In genomic region chr14:77238356-77238755, GRCh38 we compare ENCODE assay signal across 30 cellular contexts. TPM values are rescaled to one million over a fixed set of nuclear protein-coding genes. Genes with fewer than 3 reads are reported as not detected.
"Had no signal": no experiment of that assay in that cellular context is flagged by ENCODE, and none has a peak within 500 bp of the region (broad histone marks: within the 10 kb centered on the region; RNA-seq: fewer than 3 reads in every experiment).

No MANE protein-coding gene starts in this region.

- H3K4me2 ChIP-seq: neural progenitor cell, smooth muscle cell had no signal

- H3K27ac Mint-ChIP-seq: effector memory CD8-positive, alpha-beta T cell; memory B cell; naive thymus-derived CD4-positive, alpha-beta T cell; nephron; neural progenitor cell; stimulated activated effector memory CD8-positive, alpha-beta T cell treated with anti-CD3 and anti-CD28 coated beads, Interleukin-12 subunit alpha, Interleukin-12 subunit beta, amount 100 ng/mL, for 72 hours; type B pancreatic cell had no signal

- H3K36me3 Mint-ChIP-seq: memory B cell; naive thymus-derived CD4-positive, alpha-beta T cell; neural progenitor cell; stimulated activated effector memory CD8-positive, alpha-beta T cell treated with anti-CD3 and anti-CD28 coated beads, Interleukin-12 subunit alpha, Interleukin-12 subunit beta, amount 100 ng/mL, for 72 hours; type B pancreatic cell had no signal

- DNase-seq: cortex of kidney; effector memory CD8-positive, alpha-beta T cell; erythroblast; esophagus squamous epithelium; foreskin melanocyte; left ventricle myocardium superior; lower lobe of right lung; mucosa of descending colon; naive thymus-derived CD4-positive, alpha-beta T cell; stimulated activated CD4-positive, alpha-beta T cell treated with anti-CD3 and anti-CD28 coated beads, Interleukin-12 subunit alpha, Interleukin-12 subunit beta, amount 100 ng/mL, for 4 hours; stimulated activated CD4-positive, alpha-beta T cell treated with anti-CD3 and anti-CD28 coated beads, Interleukin-2, amount 100 ng/mL, for 24 hours; stimulated activated CD4-positive, alpha-beta T cell treated with anti-CD3 and anti-CD28 coated beads, Interleukin-4, amount 100 ng/mL, for 24 hours; stimulated activated naive CD4-positive, alpha-beta T cell treated with Interleukin-2 at 50 U/mL for 16 hours; stomach; thyroid gland had no signal

- H3K27me3 ChIP-seq: esophagus squamous epithelium, neural progenitor cell, right atrium auricular region, thyroid gland had no signal

- H3K4me1 ChIP-seq: esophagus squamous epithelium, lower lobe of right lung, neural progenitor cell, parathyroid adenoma, prostate gland, right atrium auricular region, stomach, thyroid gland had no signal

- H3K27ac ChIP-seq: esophagus squamous epithelium, lower lobe of right lung, neural progenitor cell, parathyroid adenoma, prostate gland, right atrium auricular region, stomach, thyroid gland had no signal

- H3K4me3 ChIP-seq: esophagus squamous epithelium, lower lobe of right lung, mucosa of descending colon, neural progenitor cell, prostate gland, right atrium auricular region, smooth muscle cell, stomach, thyroid gland had no signal

- H3K9me3 Mint-ChIP-seq: effector memory CD8-positive, alpha-beta T cell; memory B cell; naive thymus-derived CD4-positive, alpha-beta T cell; nephron; neural progenitor cell; stimulated activated effector memory CD8-positive, alpha-beta T cell treated with anti-CD3 and anti-CD28 coated beads, Interleukin-12 subunit alpha, Interleukin-12 subunit beta, amount 100 ng/mL, for 72 hours; type B pancreatic cell had no signal

- H3K4me3 Mint-ChIP-seq: effector memory CD8-positive, alpha-beta T cell; memory B cell; naive thymus-derived CD4-positive, alpha-beta T cell; nephron; neural progenitor cell; stimulated activated effector memory CD8-positive, alpha-beta T cell treated with anti-CD3 and anti-CD28 coated beads, Interleukin-12 subunit alpha, Interleukin-12 subunit beta, amount 100 ng/mL, for 72 hours; type B pancreatic cell had no signal

- H3K4me1 Mint-ChIP-seq: nephron; neural progenitor cell; stimulated activated effector memory CD8-positive, alpha-beta T cell treated with anti-CD3 and anti-CD28 coated beads, Interleukin-12 subunit alpha, Interleukin-12 subunit beta, amount 100 ng/mL, for 72 hours had no signal

- H3K27me3 Mint-ChIP-seq: memory B cell; naive thymus-derived CD4-positive, alpha-beta T cell had no signal

- H3K36me3 ChIP-seq: lower lobe of right lung, neural progenitor cell, prostate gland, right atrium auricular region, stomach, thyroid gland had no signal

- H3K9ac ChIP-seq: neural progenitor cell, parathyroid adenoma had no signal

- H3K9me3 ChIP-seq: esophagus squamous epithelium, lower lobe of right lung, mucosa of descending colon, prostate gland, right atrium auricular region, stomach, thyroid gland had no signal

RNA-seq across cellular contexts. Expression of gene NGB, which starts 32.6 kb away (rescaled TPM):
- total RNA-seq: dermis microvascular lymphatic vessel endothelial cell; esophagus squamous epithelium; glomerular endothelial cell; left ventricle myocardium superior; lower lobe of right lung; naive thymus-derived CD4-positive, alpha-beta T cell; osteoblast; right atrium auricular region; sciatic nerve; smooth muscle cell; subcutaneous adipose tissue; thyroid gland; urinary bladder had no signal

RNA-seq across cellular contexts. Expression of gene TMEM63C, which starts 56.8 kb away (rescaled TPM):
- total RNA-seq: sciatic nerve had no signal
